Comparison of ENCODE assay signal across 9 cellular contexts in the genomic region with DNA sequence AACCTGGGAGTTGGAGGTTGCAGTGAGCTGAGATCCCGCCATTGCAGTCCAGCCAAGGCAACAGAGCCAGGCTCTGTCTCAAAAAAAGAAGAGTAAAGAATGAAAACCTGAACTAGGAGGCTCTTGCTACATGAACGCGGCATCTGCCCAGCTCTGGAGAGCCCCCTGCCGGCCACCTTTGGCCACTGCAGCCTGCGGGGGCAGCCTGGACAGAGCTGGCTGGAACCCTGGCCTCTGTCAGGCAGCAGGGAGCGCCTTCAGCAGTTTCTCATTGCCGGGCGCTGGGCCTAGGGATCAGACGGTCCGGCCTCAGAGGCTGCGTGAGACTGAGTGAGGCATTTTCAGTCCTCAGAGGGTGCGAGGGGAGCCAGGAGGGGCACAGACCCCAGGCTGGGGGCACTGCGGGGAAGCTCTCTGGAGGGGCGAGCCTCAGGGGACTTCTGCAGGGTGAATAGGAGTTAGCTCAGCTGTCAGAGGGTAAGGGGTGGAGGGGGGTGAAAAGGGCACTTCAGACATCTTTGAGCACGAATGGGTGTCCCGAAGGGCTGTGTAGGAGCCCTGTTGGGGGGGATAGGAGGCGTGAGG.
DNase-seq lines count a peak whose midpoint lies in the region; ATAC-seq and TF ChIP-seq lines count a peak whose summit lies in the region.
"Had no signal": no experiment of that assay in that cellular context is flagged by ENCODE, and none has a peak within 500 bp of the region (broad histone marks: within the 10 kb centered on the region; RNA-seq: fewer than 3 reads in every experiment).

No MANE protein-coding gene starts in this region.

- peaks cover 22% of the 10 kb centered on the region for H3K4me1 Mint-ChIP-seq in nephron

- no peaks in the 10 kb centered on the region for H3K36me3 Mint-ChIP-seq in nephron (ENCODE audit: low read depth)

- peak; percentile 98 for TF ChIP-seq CTCF in GM12865 (IDR thresholded peaks at IDR 0.05; ENCODE audit: insufficient read depth, low read depth, low read length, missing control alignments)
- peak; percentile 94 for TF ChIP-seq CTCF in fibroblast of mammary gland (conservative IDR thresholded peaks at IDR 0.05; ENCODE audit: control insufficient read depth, insufficient read depth, low read depth, low read length)
- TF ChIP-seq CTCF in nephron (IDR thresholded peaks at IDR 0.05; ENCODE audit: unreplicated experiment in 3 of 3): peak; percentile 100

- no peak overlapping the region for H3K4me3 Mint-ChIP-seq in nephron
- H3K4me3 Mint-ChIP-seq: stimulated activated naive CD8-positive, alpha-beta T cell treated with anti-CD3 and anti-CD28 coated beads, Interleukin-15, Interleukin-2, amounts not matched to agents 100 ng/mL and 50 ng/mL, for 24 hours had no signal

- no peak overlapping the region for H3K27ac Mint-ChIP-seq in nephron
- H3K27ac Mint-ChIP-seq: stimulated activated naive CD8-positive, alpha-beta T cell treated with anti-CD3 and anti-CD28 coated beads, Interleukin-15, Interleukin-2, amounts not matched to agents 100 ng/mL and 50 ng/mL, for 24 hours had no signal

- peaks cover 3% of the 10 kb centered on the region for H3K27me3 Mint-ChIP-seq in nephron (ENCODE audit: low read depth)

- DNase-seq in GM12865 (ENCODE audit: low read depth) (peak; percentile 65), HPDE6-E6E7 (ENCODE audit: extremely low spot score) (peak; percentile 70), OCI-M2 (lab: John Stamatoyannopoulos, UW; ENCODE audit: unreplicated experiment) (peak; percentile 20), fibroblast of mammary gland (ENCODE audit: low read depth) (peak; percentile 64)
- peak; percentile 89 for DNase-seq in activated T-cell treated with anti-CD3 and anti-CD28 coated beads, Interleukin-2, amount 50 U/mL, for 48 hours
- peak; percentile 61 for DNase-seq in stimulated activated naive CD4-positive, alpha-beta T cell treated with Interleukin-2 at 50 U/mL for 16 hours (lab: John Stamatoyannopoulos, UW)

- ATAC-seq in GM18868 (IDR thresholded peaks at IDR 0.05; ENCODE audit: unreplicated experiment): no peak

- no peak overlapping the region for H3K4me3 ChIP-seq in GM12865 (ENCODE audit: low read depth, low read length)
- no peak overlapping the region for H3K4me3 ChIP-seq in fibroblast of mammary gland (ENCODE audit: control insufficient read depth, low read depth, low read length)

- no peaks in the 10 kb centered on the region for H3K9me3 Mint-ChIP-seq in nephron
- H3K9me3 Mint-ChIP-seq: stimulated activated naive CD8-positive, alpha-beta T cell treated with anti-CD3 and anti-CD28 coated beads, Interleukin-15, Interleukin-2, amounts not matched to agents 100 ng/mL and 50 ng/mL, for 24 hours had no signal

Comparison
In these comparisons a context has a peak if more than half of its experiments do, and no peak if none do; other contexts are left out.
1. DNase-seq: peak in every context shown above with its lines; median percentile 89 in activated T-cell treated with anti-CD3 and anti-CD28 coated beads, Interleukin-2, amount 50 U/mL, for 48 hours; 70 in HPDE6-E6E7; 65 in GM12865; 64 in fibroblast of mammary gland; 61 in stimulated activated naive CD4-positive, alpha-beta T cell treated with Interleukin-2 at 50 U/mL for 16 hours; 20 in OCI-M2.